ENCODE assay signal across 24 cellular contexts in genomic region chr19:57016076-57016475, GRCh38.
"Had no signal": no experiment of that assay in that cellular context is flagged by ENCODE, and none has a peak within 500 bp of the region (broad histone marks: within the 10 kb centered on the region; RNA-seq: fewer than 3 reads in every experiment).

No MANE protein-coding gene starts in this region.

- DNase-seq: activated CD4-positive, alpha-beta T cell treated with anti-CD3 and anti-CD28 coated beads, Interleukin-2, amount 50 U/mL, for 1 hour; activated CD4-positive, CD25-positive, alpha-beta regulatory T cell treated with anti-CD3 and anti-CD28 coated beads, Interleukin-2, amount 50 U/mL, for 72 hours; activated CD8-positive, alpha-beta T cell treated with anti-CD3 and anti-CD28 coated beads, Interleukin-2, amount 10 ng/mL, durations not matched to agents 7 days and 5 days; activated gamma-delta T cell; activated naive CD4-positive, alpha-beta T cell treated with anti-CD3 and anti-CD28 coated beads, Interleukin-2, amount 50 U/mL, for 16 hours; activated naive CD8-positive, alpha-beta T cell treated with anti-CD3 and anti-CD28 coated beads, Interleukin-2, amount 50 U/mL, for 24 hours; colonic mucosa; endodermal cell; heart left ventricle; kidney; left ventricle myocardium inferior; mammary epithelial cell; midbrain; spleen; stimulated activated CD4-positive, alpha-beta T cell treated with anti-CD3 and anti-CD28 coated beads, Interleukin-4, amount 100 ng/mL, for 24 hours; stimulated activated naive CD4-positive, alpha-beta T cell treated with Interleukin-2 at 50 U/mL for 16 hours; T-cell; thyroid gland; WERI-Rb-1 had no signal

- H3K27ac ChIP-seq: colonic mucosa, gastroesophageal sphincter, heart left ventricle, left ventricle myocardium inferior, neutrophil, parathyroid adenoma, spleen, thyroid gland, WERI-Rb-1 had no signal

- H3K4me1 ChIP-seq: colonic mucosa, gastroesophageal sphincter, heart left ventricle, left ventricle myocardium inferior, parathyroid adenoma, spleen, thyroid gland, uterus had no signal

- H3K27me3 ChIP-seq: colonic mucosa, neutrophil, thyroid gland, uterus had no signal

- H3K36me3 ChIP-seq: colonic mucosa, gastroesophageal sphincter, heart left ventricle, left ventricle myocardium inferior, neutrophil, spleen, thyroid gland, uterus, WERI-Rb-1 had no signal

- H3K4me3 ChIP-seq: colonic mucosa, gastroesophageal sphincter, heart left ventricle, left ventricle myocardium inferior, spleen, thyroid gland, uterus had no signal

- ATAC-seq: activated CD8-positive, alpha-beta T cell treated with anti-CD3 and anti-CD28 coated beads, Interleukin-2, amount 10 ng/mL, durations not matched to agents 7 days and 5 days; activated naive CD8-positive, alpha-beta T cell treated with anti-CD3 and anti-CD28 coated beads, Interleukin-2, amount 50 U/mL, for 24 hours; gastroesophageal sphincter; heart left ventricle; natural killer cell treated with Interleukin-12 subunit alpha and Interleukin-12 subunit beta and Interleukin-15 and Interleukin-18, amount 100 ng/mL, for 72 hours; T-cell had no signal

- H3K9me3 ChIP-seq: colonic mucosa, left ventricle myocardium inferior, neutrophil, thyroid gland, uterus had no signal
